ENCODE assay signal across 8 cellular contexts in genomic region chr10:70331486-70332268, GRCh38. TPM values are rescaled to one million over a fixed set of nuclear protein-coding genes. Genes with fewer than 3 reads are reported as not detected.
DNase-seq lines count a peak whose midpoint lies in the region; ATAC-seq and TF ChIP-seq lines count a peak whose summit lies in the region.

No MANE protein-coding gene starts in this region.

- H3K36me3 Mint-ChIP-seq in CD14-positive monocyte = peaks cover 25 to 36% of the 10 kb centered on the region in 2 donors

- H2AFZ ChIP-seq in PC-9 = no peak overlapping the region

- peaks cover 51% of the 10 kb centered on the region for H3K4me1 Mint-ChIP-seq in CD14-positive monocyte

- peak overlapping the region; percentile 57 to 89 (median 83) for H3K27ac Mint-ChIP-seq in CD14-positive monocyte

- H4K20me1 ChIP-seq in PC-9 (ENCODE audit: insufficient read depth) = 0 out of 2 replicates have a peak, but pooled peaks cover 3% of the 10 kb centered on the region

- 43% methylated on average over 10 of the region's 10 CpGs for WGBS in liver

- ATAC-seq in GM18907 (IDR thresholded peaks at IDR 0.05; ENCODE audit: unreplicated experiment) (peak; percentile 71), GM19023 (IDR thresholded peaks at IDR 0.05; ENCODE audit: unreplicated experiment) (no peak)

- H3K4me3 Mint-ChIP-seq in CD14-positive monocyte = peak overlapping the region; percentile 59 to 84

- H3K9ac ChIP-seq in liver (ENCODE audit: low read depth in 1 of 2, low read length in 2 of 2) = no peak overlapping the region

- H3K27me3 Mint-ChIP-seq in CD14-positive monocyte (ENCODE audit: low read depth in 3 of 3) = peaks cover 66 to 89% (median 72%) of the 10 kb centered on the region in 3 donors

- TF ChIP-seq CTCF in CD14-positive monocyte (IDR thresholded peaks at IDR 0.05) (peak; percentile 38), PC-9 (conservative IDR thresholded peaks at IDR 0.05) (peak; percentile 55; the same call in 1 of the 2 replicates), choroid plexus epithelial cell (conservative IDR thresholded peaks at IDR 0.05; ENCODE audit: low read depth, low read length) (peak; percentile 60), liver (IDR thresholded peaks at IDR 0.05; ENCODE audit: low read depth, low read length, missing input control) (peak; percentile 6)

- H3K4me3 ChIP-seq in PC-9 (no peak overlapping the region), choroid plexus epithelial cell (ENCODE audit: low read depth, low read length) (no peak overlapping the region), liver (ENCODE audit: low read depth in 1 of 3, low read length in 3 of 3) (no peak overlapping the region)

- DNase-seq in CD14-positive monocyte (ENCODE audit: low spot score) = peak; percentile 87
- DNase-seq in HT1080 (ENCODE audit: low read depth) = peak; percentile 93
- peak; percentile 82 to 98 for DNase-seq in PC-9
- DNase-seq in choroid plexus epithelial cell (ENCODE audit: low read depth) = peak; percentile 96
- DNase-seq in retina = no peak

- no peaks in the 10 kb centered on the region for H3K79me2 ChIP-seq in PC-9 (ENCODE audit: low read depth)

- no peaks in the 10 kb centered on the region for H3K27me3 ChIP-seq in PC-9 (ENCODE audit: insufficient read depth, low read depth)
- H3K27me3 ChIP-seq in liver (ENCODE audit: control insufficient read depth in 4 of 4, insufficient read depth in 4 of 4, low read length in 3 of 4) = no peaks in the 10 kb centered on the region

- no TSS peak for BruUV-seq in PC-9 (replicated peaks; lab: Mats Ljungman, UMichigan)

- H3K4me1 ChIP-seq in PC-9 (replicated peaks; ENCODE audit: insufficient read depth) (peaks cover 27% of the 10 kb centered on the region), liver (ENCODE audit: control insufficient read depth in 4 of 4, insufficient read depth in 4 of 4, low read length in 3 of 4) (peaks cover 4 to 11% (median 8%) of the 10 kb centered on the region in 4 donors)

- peak overlapping the region; percentile 59 for H3K27ac ChIP-seq in PC-9
- H3K27ac ChIP-seq in liver (ENCODE audit: low read depth in 1 of 2, low read length in 2 of 2) = no peak overlapping the region

- H3K9me2 ChIP-seq in PC-9 (ENCODE audit: insufficient read depth) = no peaks in the 10 kb centered on the region

- CTCF ChIA-PET in PC-9 (lab: Charles Lee) = interaction anchor here (0.6 kb wide), 1 partner anchor 51 kb away, joined by 3 read pairs; no protein-coding TSS in a partner anchor

- intact Hi-C loops in CD14-positive monocyte (cut with micrococcal nuclease) (loop anchor here in 1 of 2 donors (2.0 to 5.0 kb wide), 2 partner anchors 23 to 34 kb away; no protein-coding TSS in a partner anchor), PC-9 (cut with micrococcal nuclease; ENCODE audit: unreplicated experiment) (loop anchor here (1.0 kb wide), 2 partner anchors 56 to 109 kb away; no protein-coding TSS in a partner anchor)

- H3K9me3 Mint-ChIP-seq in CD14-positive monocyte = peaks cover 9 to 14% (median 13%) of the 10 kb centered on the region in 7 donors

- peak; percentile 23 to 53 for TF ChIP-seq RAD21 in liver (IDR thresholded peaks at IDR 0.05)

- POLR2A ChIA-PET in PC-9 (lab: Charles Lee; ENCODE audit: unreplicated experiment) = no interaction called here

- peaks cover 42% of the 10 kb centered on the region for H3F3A ChIP-seq in PC-9 (ENCODE audit: insufficient read depth, low read depth)

- H3K36me3 ChIP-seq in PC-9 (ENCODE audit: low read depth) (no peaks in the 10 kb centered on the region), liver (ENCODE audit: control insufficient read depth in 4 of 4, insufficient read depth in 3 of 4, low read depth in 1 of 4, low read length in 3 of 4) (no peaks in the 10 kb centered on the region)

- no peaks in the 10 kb centered on the region for H3K9me3 ChIP-seq in PC-9 (ENCODE audit: insufficient read depth, low read depth)
- no peaks in the 10 kb centered on the region for H3K9me3 ChIP-seq in liver (ENCODE audit: control insufficient read depth in 4 of 4, low read length in 3 of 4)

- peak overlapping the region; percentile 57 for H3K4me2 ChIP-seq in PC-9

TF ChIP-seq in liver, 16 proteins besides CTCF, POLR2A, EP300 and RAD21:
- TF ChIP-seq JUND (IDR thresholded peaks at IDR 0.05) = peak; percentile 87 to 93
- peak; percentile 71 for TF ChIP-seq NR2F2 (IDR thresholded peaks at IDR 0.05)
- TF ChIP-seq EGR1 (IDR thresholded peaks at IDR 0.05; ENCODE audit: low read depth in 2 of 2) = peak; percentile 24 to 35
- peak in 1 of 2 donors; percentile 23 for TF ChIP-seq HNF4A (conservative IDR thresholded peaks at IDR 0.05)
- TF ChIP-seq SP1 (IDR thresholded peaks at IDR 0.05) = peak; percentile 32
- TF ChIP-seq FOXA1 (IDR thresholded peaks at IDR 0.05) = no peak
- peak; percentile 61 to 71 for TF ChIP-seq GABPA (IDR thresholded peaks at IDR 0.05 in 1 of 2, conservative IDR thresholded peaks at IDR 0.05 in 1 of 2)
- no peak for TF ChIP-seq FOXA2 (IDR thresholded peaks at IDR 0.05)
- no peak for TF ChIP-seq ATF3 (IDR thresholded peaks at IDR 0.05)
- TF ChIP-seq RXRA (IDR thresholded peaks at IDR 0.05) = peak; percentile 56 to 78

RNA-seq across cellular contexts. Expression of gene NPFFR1, which starts 47.9 kb away (rescaled TPM):
- polyA plus RNA-seq in CD14-positive monocyte (not detected), liver (not detected)
- not detected in 2 replicates for total RNA-seq in HT1080 (2014; rRNA removed; shearing (Covaris generic))
- polyA plus RNA-seq in HT1080 (2015; cell fraction: cytosol; rRNA removed) = not detected in 2 replicates
- not detected in 2 replicates for polyA plus RNA-seq in HT1080 (2015; cell fraction: nucleus; rRNA removed)
- total RNA-seq in PC-9 (2021) (0.05 and 0.09 TPM in 2 replicates), liver (under 1 TPM in 1 of 2 donors, not detected in 1; under 0.01 TPM)

RNA-seq across cellular contexts. Expression of gene LRRC20, which starts 50.7 kb away (rescaled TPM):
- 1 to 10 TPM; 1.2 to 1.3 TPM for polyA plus RNA-seq in CD14-positive monocyte
- 29.2 and 40.4 TPM in 2 replicates for total RNA-seq in HT1080 (2014; rRNA removed; shearing (Covaris generic))
- polyA plus RNA-seq in HT1080 (2015; cell fraction: cytosol; rRNA removed) = 8.0 and 8.4 TPM in 2 replicates
- polyA plus RNA-seq in HT1080 (2015; cell fraction: nucleus; rRNA removed) = 4.2 and 7.0 TPM in 2 replicates
- total RNA-seq in PC-9 (2021) = 40.2 and 41.5 TPM in 2 replicates
- 10 to 100 TPM in 1 of 2 donors, 1 to 10 TPM in 1; 9.3 to 13.4 TPM for total RNA-seq in liver
- 10 to 100 TPM in 1 of 2 donors, 1 to 10 TPM in 1; 8.0 to 15.5 TPM for polyA plus RNA-seq in liver

Comparison
In these comparisons a context has a peak if more than half of its experiments do, and no peak if none do; other contexts are left out.
1. CTCF ChIP-seq: peak in every context shown above with its lines; median percentile 60 in choroid plexus epithelial cell; 55 in PC-9; 38 in CD14-positive monocyte; 6 in liver.